ENCODE assay signal across 1 cellular context in genomic region chr2:200466703-200467418, GRCh38.
TF ChIP-seq lines count a peak whose summit lies in the region.

No MANE protein-coding gene starts in this region.

TF ChIP-seq in GM23338, 12 proteins besides CTCF, POLR2A, EP300 and RAD21:
- TF ChIP-seq ZNF462 (CRISPR knock-in tag; IDR thresholded peaks at IDR 0.05) = no peak
